In the genomic region with DNA sequence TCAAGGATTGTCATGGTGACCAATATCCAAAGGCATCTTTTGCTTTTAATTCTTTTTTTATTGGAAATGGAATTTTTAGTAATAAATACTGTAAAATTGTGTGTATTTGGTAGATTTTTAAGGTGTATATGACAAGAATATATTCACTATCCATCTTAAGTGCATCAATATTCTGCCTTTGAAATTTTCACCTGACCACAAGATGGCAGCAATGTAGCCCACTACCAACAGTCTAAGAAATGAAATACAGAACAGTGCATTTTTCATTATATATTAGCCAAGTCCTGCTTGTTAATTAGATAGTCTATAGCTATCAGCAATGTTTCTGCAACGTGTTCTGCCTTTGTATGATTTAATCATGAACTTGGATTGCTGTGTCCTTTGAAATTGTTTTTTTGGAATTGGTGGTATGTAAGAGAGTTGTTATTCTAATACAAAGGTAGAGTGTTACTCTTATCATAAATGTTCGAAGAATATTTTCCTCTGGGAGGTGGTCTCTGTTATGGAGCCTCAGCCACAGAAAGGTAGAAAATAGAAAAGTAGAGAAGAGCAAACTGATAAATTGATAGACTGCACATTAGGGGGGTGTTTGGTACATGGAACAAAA, we compare ENCODE assay signal across 9 cellular contexts. TPM values are rescaled to one million over a fixed set of nuclear protein-coding genes. Genes with fewer than 3 reads are reported as not detected.
A peak's percentile ranks its signal among the peaks of the same experiment; 100 is the strongest.
DNase-seq lines count a peak whose midpoint lies in the region; ATAC-seq, FAIRE-seq and TF ChIP-seq lines count a peak whose summit lies in the region.
"Had no signal": no experiment of that assay in that cellular context is flagged by ENCODE, and none has a peak within 500 bp of the region (broad histone marks: within the 10 kb centered on the region; RNA-seq: fewer than 3 reads in every experiment).

No MANE protein-coding gene starts in this region.

- H3K27ac ChIP-seq in heart right ventricle (no peak overlapping the region), thoracic aorta (no peak overlapping the region)

- peak in 8 of 9 donors; percentile 22 to 73 (median 64) for TF ChIP-seq CTCF in heart right ventricle (IDR thresholded peaks at IDR 0.05)
- peak; percentile 52 for TF ChIP-seq CTCF in thoracic aorta (IDR thresholded peaks at IDR 0.05)

- in situ Hi-C loops in ACHN (cut with HindIII; ENCODE audit: low pct_ligation_motif_present, low pct_unique_long_range_greater_than_20kb, low sequenced_read_pairs), result no loop called here

- H3K4me3 ChIP-seq in heart right ventricle, result no peak overlapping the region
- no peak overlapping the region for H3K4me3 ChIP-seq in thoracic aorta

- ATAC-seq in HG03066 (IDR thresholded peaks at IDR 0.05; ENCODE audit: low read depth, unreplicated experiment) (peak; percentile 57), heart right ventricle (peak in 3 of 8 donors; percentile 41 to 59 (median 55)), thoracic aorta (ENCODE audit: insufficient number of reproducible peaks, low FRiP score, low read depth) (no peak), GM21447 (IDR thresholded peaks at IDR 0.05; ENCODE audit: unreplicated experiment) (no peak)

- peak; percentile 30 for DNase-seq in ACHN
- peak; percentile 9 for DNase-seq in GDM1 (lab: John Stamatoyannopoulos, UW)
- DNase-seq in heart right ventricle, result no peak
- no peak for DNase-seq in thoracic aorta (ENCODE audit: low spot score)
- DNase-seq in activated CD4-positive, CD25-positive, alpha-beta regulatory T cell (lab: John Stamatoyannopoulos, UW), result no peak
- DNase-seq: stimulated activated naive B cell treated with anti-CD40 and anti-IgM and Interleukin-4, amounts not matched to agents 10 μg/mL and 1 μg/mL and 100 μg/mL, for 72 hours had no signal

- H3K9me3 ChIP-seq in heart right ventricle (no peaks in the 10 kb centered on the region), thoracic aorta (no peaks in the 10 kb centered on the region)

- peak; percentile 82 for FAIRE-seq in TTC549 (lab: Jason Lieb, UNC)

- no peaks in the 10 kb centered on the region for H3K36me3 ChIP-seq in heart right ventricle
- H3K36me3 ChIP-seq in thoracic aorta, result no peaks in the 10 kb centered on the region

- intact Hi-C loops in heart right ventricle (cut with DNase I), result loop anchor here in 5 of 10 donors (10.0 kb wide), 3 partner anchors 90 to 430 kb away; no protein-coding TSS in a partner anchor

- H3K4me1 ChIP-seq in heart right ventricle (peaks cover 0 to 32% (median 6%) of the 10 kb centered on the region in 9 donors), thoracic aorta (ENCODE audit: control insufficient read depth in 1 of 2, low read depth in 2 of 2) (no peaks in the 10 kb centered on the region)

- H3K27me3 ChIP-seq in heart right ventricle (no peaks in the 10 kb centered on the region), thoracic aorta (replicated peaks; ENCODE audit: insufficient read depth) (no peaks in the 10 kb centered on the region)

- WGBS in heart right ventricle, 2 donors, result 33 to 34% methylated on average over 2 of the region's 2 CpGs

RNA-seq across cellular contexts. Expression of a gene that starts 38.2 kb away (rescaled TPM):
- total RNA-seq in heart right ventricle, result 1 to 10 TPM in 7 of 10 donors, under 1 TPM in 3; 0.45 to 3.0 (median 1.1) TPM
- polyA plus RNA-seq in heart right ventricle, result under 1 TPM; 0.13 to 0.73 TPM
- 10 to 100 TPM in 1 of 2 donors, 1 to 10 TPM in 1; 2.8 to 16.7 TPM for total RNA-seq in thoracic aorta

Comparison
In these comparisons a context has a peak if more than half of its experiments do, and no peak if none do; other contexts are left out.
1. DNase-seq: peak in ACHN (single experiment) and GDM1 (single experiment); none in heart right ventricle (0 of 2), thoracic aorta (single experiment) and activated CD4-positive, CD25-positive, alpha-beta regulatory T cell (0 of 4).